1 cellular context compared by ENCODE assay signal in the genomic region with DNA sequence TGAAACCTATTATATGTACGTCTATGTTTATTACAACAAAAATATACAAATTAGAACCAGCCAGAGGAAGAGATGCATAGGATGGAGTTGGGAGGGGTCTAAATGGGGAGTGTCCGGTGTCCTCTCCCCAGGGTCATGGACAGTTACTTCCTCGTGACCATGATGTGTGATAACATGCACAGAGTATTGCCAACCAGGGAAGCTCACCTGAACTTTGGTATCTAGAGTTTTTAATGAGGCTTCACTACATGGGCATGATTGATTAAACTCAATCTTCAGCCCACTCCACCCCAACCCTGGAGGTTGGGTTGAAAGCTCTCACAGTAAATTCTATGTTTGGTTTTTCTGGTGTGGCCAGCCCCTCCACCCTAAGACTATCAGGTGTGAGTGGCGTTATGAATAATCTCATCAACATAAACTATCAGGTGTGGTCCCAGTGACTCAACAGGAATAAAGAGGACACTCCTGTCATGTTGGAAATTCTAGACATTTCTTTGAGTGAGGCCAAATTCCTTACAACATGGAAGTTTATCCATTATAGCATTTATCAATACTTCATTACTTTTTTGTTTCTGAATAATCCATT.
TF ChIP-seq lines count a peak whose summit lies in the region.

No MANE protein-coding gene starts in this region.

TF ChIP-seq in WTC11, 78 proteins besides CTCF, POLR2A, EP300 and RAD21 (continued from another document):
- TF ChIP-seq FOXP4 (CRISPR knock-in tag; IDR thresholded peaks at IDR 0.05) (no peak), ATF1 (CRISPR knock-in tag; IDR thresholded peaks at IDR 0.05) (no peak), ZNF232 (CRISPR knock-in tag; IDR thresholded peaks at IDR 0.05) (no peak), TEAD4 (CRISPR knock-in tag; IDR thresholded peaks at IDR 0.05) (no peak), ZBTB21 (CRISPR knock-in tag; IDR thresholded peaks at IDR 0.05; ENCODE audit: borderline replicate concordance) (no peak), MYBL2 (CRISPR knock-in tag; IDR thresholded peaks at IDR 0.05) (no peak), GRHL2 (CRISPR knock-in tag; IDR thresholded peaks at IDR 0.05; ENCODE audit: insufficient replicate concordance, severe bottlenecking) (no peak), ZSCAN18 (CRISPR knock-in tag; IDR thresholded peaks at IDR 0.05) (no peak)
